8 cellular contexts compared by ENCODE assay signal in genomic region chr2:240232961-240233890, GRCh38.
DNase-seq lines count a peak whose midpoint lies in the region; ATAC-seq and TF ChIP-seq lines count a peak whose summit lies in the region.

No MANE protein-coding gene starts in this region.

- no peaks in the 10 kb centered on the region for H3K79me1 ChIP-seq in IMR-90 (ENCODE audit: low read depth in 1 of 2, low read length in 2 of 2)

- peak overlapping the region in 1 of 7 donors; percentile 48 for H3K27ac Mint-ChIP-seq in CD4-positive, alpha-beta memory T cell
- no peak overlapping the region for H3K27ac Mint-ChIP-seq in osteocyte (ENCODE audit: unreplicated experiment)

- peaks cover 5% of the 10 kb centered on the region; the same call in 1 of the 2 replicates for H3K9me1 ChIP-seq in IMR-90 (ENCODE audit: insufficient read depth, low read length)

- H3K36me3 Mint-ChIP-seq in CD4-positive, alpha-beta memory T cell: peaks cover 0 to 3% of the 10 kb centered on the region in 2 donors
- H3K36me3 Mint-ChIP-seq in osteocyte (ENCODE audit: unreplicated experiment): no peaks in the 10 kb centered on the region

- peak; percentile 94 for TF ChIP-seq CTCF in IMR-90 (conservative IDR thresholded peaks at IDR 0.05; ENCODE audit: low read depth, low read length)
- peak; percentile 48 for TF ChIP-seq CTCF in SK-N-SH (IDR thresholded peaks at IDR 0.05)
- TF ChIP-seq CTCF in osteocyte (IDR thresholded peaks at IDR 0.05): peak; percentile 99
- peak; percentile 93 to 97 (median 94) for TF ChIP-seq CTCF in testis (IDR thresholded peaks at IDR 0.05)

- H3K4me2 ChIP-seq in IMR-90 (ENCODE audit: low read depth, low read length) (peak overlapping the region; percentile 69), SK-N-SH (no peak overlapping the region)

- no peak overlapping the region for H3K4ac ChIP-seq in IMR-90 (ENCODE audit: low read depth, low read length)

- H4K20me1 ChIP-seq in IMR-90 (ENCODE audit: insufficient read depth, low read length) (no peaks in the 10 kb centered on the region), SK-N-SH (ENCODE audit: insufficient read depth) (no peaks in the 10 kb centered on the region)

- no peak overlapping the region for H2BK120ac ChIP-seq in IMR-90 (ENCODE audit: low read depth, low read length)

- no peak overlapping the region for H2BK5ac ChIP-seq in IMR-90 (ENCODE audit: low read depth, low read length, poor library complexity, severe bottlenecking)

- no peaks in the 10 kb centered on the region for H3F3A ChIP-seq in SK-N-SH (replicated peaks; ENCODE audit: insufficient read depth)

- H3K4me3 Mint-ChIP-seq in CD4-positive, alpha-beta memory T cell: peak overlapping the region in 1 of 8 donors; percentile 58
- no peak overlapping the region for H3K4me3 Mint-ChIP-seq in osteocyte (ENCODE audit: unreplicated experiment)

- H3K79me2 ChIP-seq in SK-N-SH (ENCODE audit: insufficient read depth): no peaks in the 10 kb centered on the region

- peak; percentile 59 to 76 (median 71) for DNase-seq in CD4-positive, alpha-beta memory T cell
- DNase-seq in IMR-90 (peak; percentile 71), SK-N-SH (peak; percentile 90), head of caudate nucleus (peak; percentile 73 to 94 (median 86)), osteocyte (ENCODE audit: extremely low spot score, unreplicated experiment) (peak; percentile 94), testis (peak; percentile 96)
- DNase-seq in activated naive CD4-positive, alpha-beta T cell treated with anti-CD3 and anti-CD28 coated beads, Interleukin-2, amount 50 U/mL, for 16 hours: peak; percentile 69

- H3K9me3 Mint-ChIP-seq in CD4-positive, alpha-beta memory T cell: peaks cover 0 to 19% (median 13%) of the 10 kb centered on the region in 8 donors
- peaks cover 14% of the 10 kb centered on the region for H3K9me3 Mint-ChIP-seq in osteocyte (ENCODE audit: unreplicated experiment)

- TF ChIP-seq EP300 in SK-N-SH (IDR thresholded peaks at IDR 0.05; ENCODE audit: borderline replicate concordance in 1 of 2, low read depth in 1 of 2, low read length in 1 of 2): no peak

- intact Hi-C loops in CD4-positive, alpha-beta memory T cell (cut with micrococcal nuclease): no loop called here
- intact Hi-C loops in IMR-90 (cut with micrococcal nuclease) (loop anchor here (1.0 to 5.0 kb wide), 4 partner anchors 83 to 334 kb away; partner anchors contain the start of gene RNPEPL1), head of caudate nucleus (cut with DNase I) (loop anchor here (1.0 kb wide), 1 partner anchor 205 kb away; no protein-coding TSS in a partner anchor), testis (cut with DNase I; ENCODE audit: low total_unique reads) (loop anchor here (5.0 kb wide), 1 partner anchor 204 kb away; the partner anchor contains the start of gene GPC1)

- H3K36me3 ChIP-seq in CD4-positive, alpha-beta memory T cell (ENCODE audit: insufficient read depth, low read length): no peaks in the 10 kb centered on the region
- H3K36me3 ChIP-seq in IMR-90 (ENCODE audit: control insufficient read depth, insufficient read depth, low read length): no peaks in the 10 kb centered on the region
- H3K36me3 ChIP-seq in SK-N-SH (replicated peaks in 1 of 2; ENCODE audit: control insufficient read depth in 1 of 2, insufficient read depth in 2 of 2, low read length in 1 of 2): no peaks in the 10 kb centered on the region
- no peaks in the 10 kb centered on the region for H3K36me3 ChIP-seq in testis (ENCODE audit: low read depth, missing control alignments)

- H3K14ac ChIP-seq in IMR-90 (replicated peaks; ENCODE audit: low read depth, low read length): no peak overlapping the region

- H3K4me1 Mint-ChIP-seq in CD4-positive, alpha-beta memory T cell: peaks cover 2 to 10% (median 5%) of the 10 kb centered on the region in 4 donors
- H3K4me1 Mint-ChIP-seq in osteocyte (ENCODE audit: unreplicated experiment): peaks cover 17% of the 10 kb centered on the region

- peak; percentile 98 for TF ChIP-seq RAD21 in IMR-90 (IDR thresholded peaks at IDR 0.05; ENCODE audit: low read length)
- peak; percentile 80 for TF ChIP-seq RAD21 in SK-N-SH (IDR thresholded peaks at IDR 0.05; ENCODE audit: low read length)

- no peak overlapping the region for H3K56ac ChIP-seq in IMR-90 (ENCODE audit: extremely low read depth, insufficient read depth, low read length)

- no peak overlapping the region for H2AK5ac ChIP-seq in IMR-90 (ENCODE audit: low read depth, low read length)

- peak overlapping the region; percentile 96 for H2AFZ ChIP-seq in IMR-90 (replicated peaks; ENCODE audit: low read length, poor library complexity)
- H2AFZ ChIP-seq in SK-N-SH (ENCODE audit: low read depth): no peak overlapping the region

- H3K9me3 ChIP-seq in CD4-positive, alpha-beta memory T cell (ENCODE audit: control insufficient read depth in 1 of 2, low read length in 2 of 2): no peaks in the 10 kb centered on the region
- peaks cover 8% of the 10 kb centered on the region for H3K9me3 ChIP-seq in IMR-90 (ENCODE audit: control insufficient read depth, insufficient read depth, low read length)
- H3K9me3 ChIP-seq in SK-N-SH: no peaks in the 10 kb centered on the region
- no peaks in the 10 kb centered on the region for H3K9me3 ChIP-seq in testis

- no peak overlapping the region for H3K27ac ChIP-seq in CD4-positive, alpha-beta memory T cell (ENCODE audit: low read depth, low read length)
- H3K27ac ChIP-seq in IMR-90 (ENCODE audit: insufficient read depth, low read length) (no peak overlapping the region), SK-N-SH (ENCODE audit: low read depth in 2 of 2, low read length in 1 of 2) (no peak overlapping the region), testis (peak overlapping the region in 1 of 2 donors; percentile 31)

- 0 out of 2 replicates have a peak, but pooled peaks have one; percentile 48 for TF ChIP-seq POLR2A in IMR-90 (IDR thresholded peaks at IDR 0.05; ENCODE audit: low read depth, low read length)
- TF ChIP-seq POLR2A in testis (IDR thresholded peaks at IDR 0.05): no peak

- no peak overlapping the region for H2BK20ac ChIP-seq in IMR-90 (ENCODE audit: low read depth, low read length)

- no peak overlapping the region for H3K23ac ChIP-seq in IMR-90 (ENCODE audit: low read depth, low read length)

- H4K5ac ChIP-seq in IMR-90 (ENCODE audit: low read depth, low read length): no peak overlapping the region

- 0% methylated on average over 5 of the region's 39 CpGs; no CpG with 5 or more reads in 1 of the 2 experiments for WGBS in IMR-90 (ENCODE audit: extremely low coverage in 2 of 2, insufficient read length in 1 of 2), 2 experiments
- WGBS in SK-N-SH (ENCODE audit: low lambda C conversion rate): 29% methylated on average over 13 of the region's 39 CpGs
- 8 to 13% methylated on average over 13 to 39 of the region's 39 CpGs for WGBS in testis, 2 donors

- peaks cover 2 to 10% of the 10 kb centered on the region in 2 donors for H3K27me3 Mint-ChIP-seq in CD4-positive, alpha-beta memory T cell
- no peaks in the 10 kb centered on the region for H3K27me3 Mint-ChIP-seq in osteocyte (ENCODE audit: unreplicated experiment)

- H2AK9ac ChIP-seq in IMR-90 (replicated peaks; ENCODE audit: low read depth, low read length, poor library complexity): peak overlapping the region; percentile 85

- H4K91ac ChIP-seq in IMR-90 (ENCODE audit: insufficient read depth, low read depth, low read length): no peak overlapping the region

- POLR2A ChIA-PET in CD4-positive, alpha-beta memory T cell (lab: Charles Lee; ENCODE audit: partially characterized antibody): no interaction called here
- POLR2A ChIA-PET in IMR-90 (lab: Charles Lee; ENCODE audit: unreplicated experiment): no interaction called here
- POLR2A ChIA-PET in SK-N-SH (lab: Yijun Ruan, JAX): no interaction called here

- H3K27me3 ChIP-seq in CD4-positive, alpha-beta memory T cell (ENCODE audit: insufficient read depth, low read length): no peaks in the 10 kb centered on the region
- H3K27me3 ChIP-seq in IMR-90 (ENCODE audit: control insufficient read depth, insufficient read depth, low read length) (no peaks in the 10 kb centered on the region; the same call in 1 of the 2 replicates), SK-N-SH (ENCODE audit: insufficient read depth) (no peaks in the 10 kb centered on the region), testis (no peaks in the 10 kb centered on the region)

- dilution Hi-C loops in IMR-90 (cut with HindIII; ENCODE audit: low sequenced_read_pairs, unreplicated experiment): no loop called here

- no TSS peak for BruUV-seq in IMR-90 (replicated peaks; lab: Mats Ljungman, UMichigan)

- no peaks in the 10 kb centered on the region for H3K4me1 ChIP-seq in CD4-positive, alpha-beta memory T cell (ENCODE audit: insufficient read depth, low read length)
- peaks cover 12% of the 10 kb centered on the region for H3K4me1 ChIP-seq in IMR-90 (ENCODE audit: control insufficient read depth, insufficient read depth, low read length)
- peaks cover 0 to 23% of the 10 kb centered on the region in 2 experiments; a peak in 1 of 4 replicates for H3K4me1 ChIP-seq in SK-N-SH (ENCODE audit: control insufficient read depth in 1 of 2, insufficient read depth in 2 of 2, low read depth in 1 of 2, low read length in 1 of 2)
- peaks cover 24% of the 10 kb centered on the region for H3K4me1 ChIP-seq in testis

- no peak overlapping the region for H3K9ac ChIP-seq in IMR-90 (ENCODE audit: low read depth, low read length)
- no peak overlapping the region for H3K9ac ChIP-seq in SK-N-SH

- ATAC-seq in IMR-90 (ENCODE audit: low read depth) (peak; percentile 88), HG02642 (IDR thresholded peaks at IDR 0.05; ENCODE audit: poor library complexity, unreplicated experiment) (no peak)

- no peak overlapping the region for H3K18ac ChIP-seq in IMR-90 (ENCODE audit: low read depth, low read length)

- in situ Hi-C loops in IMR-90 (cut with MboI; ENCODE audit: low sequenced_read_pairs): loop anchor here (5.0 kb wide), 1 partner anchor 204 kb away; the partner anchor contains the start of gene GPC1

- H3K9me2 ChIP-seq in SK-N-SH: no peaks in the 10 kb centered on the region

- H3K4me3 ChIP-seq in CD4-positive, alpha-beta memory T cell (ENCODE audit: low read length in 2 of 2): no peak overlapping the region
- H3K4me3 ChIP-seq in IMR-90 (ENCODE audit: insufficient read depth, low read depth, low read length): peak overlapping the region; percentile 22; the same call in 1 of the 2 replicates
- H3K4me3 ChIP-seq in SK-N-SH (ENCODE audit: low read depth in 2 of 2, low read length in 1 of 2): peak overlapping the region; percentile 26 to 43; a peak in 2 of 4 replicates
- H3K4me3 ChIP-seq in testis: peak overlapping the region; percentile 31 to 43

- no peak overlapping the region for H4K8ac ChIP-seq in IMR-90 (ENCODE audit: low read depth in 2 of 2, low read length in 2 of 2)

- no peak overlapping the region for H2BK15ac ChIP-seq in IMR-90 (ENCODE audit: low read depth, low read length)

- CTCF ChIA-PET in CD4-positive, alpha-beta memory T cell (lab: Charles Lee; ENCODE audit: partially characterized antibody): interaction anchor here (0.8 to 2.0 kb wide), 9 partner anchors 8 to 263 kb away, joined by 3 to 13 read pairs (median 4); no protein-coding TSS in a partner anchor
- CTCF ChIA-PET in IMR-90 (lab: Yijun Ruan, JAX) (interaction anchor here (2.0 kb wide), 1 partner anchor 203 kb away, joined by 10 read pairs; no protein-coding TSS in a partner anchor), SK-N-SH (lab: Yijun Ruan, JAX) (interaction anchor here (0.6 to 5.0 kb wide), 38 partner anchors 9 to 535 kb away, joined by 3 to 29 read pairs (median 4); partner anchors contain the start of gene GPC1)

TF ChIP-seq in SK-N-SH, 30 proteins besides CTCF, POLR2A, EP300 and RAD21 (continues in another document):
- TF ChIP-seq SMC3 (IDR thresholded peaks at IDR 0.05; ENCODE audit: low read depth, low read length): peak; percentile 81

Comparison
In these comparisons a context has a peak if more than half of its experiments do, and no peak if none do; other contexts are left out.
1. H3K4me3 ChIP-seq: peak in IMR-90 (single experiment), SK-N-SH (2 of 2) and testis (2 of 2); none in CD4-positive, alpha-beta memory T cell (0 of 2).
2. CTCF ChIP-seq: peak in every context shown above with its lines; median percentile 99 in osteocyte; 94 in IMR-90; 94 in testis; 48 in SK-N-SH.
3. Peak in every context shown above with its lines, with median percentiles within 50 percentile points of each other: DNase-seq.